ENCODE assay signal across 25 cellular contexts in genomic region chr10:77608281-77608680, GRCh38. TPM values are rescaled to one million over a fixed set of nuclear protein-coding genes. Genes with fewer than 3 reads are reported as not detected.
"Had no signal": no experiment of that assay in that cellular context is flagged by ENCODE, and none has a peak within 500 bp of the region (broad histone marks: within the 10 kb centered on the region; RNA-seq: fewer than 3 reads in every experiment).

No MANE protein-coding gene starts in this region.

- H3K4me1 ChIP-seq: pancreas had no signal

- H3K9me3 Mint-ChIP-seq: effector memory CD8-positive, alpha-beta T cell; immature natural killer cell; naive thymus-derived CD8-positive, alpha-beta T cell; neural crest cell; stimulated activated naive CD8-positive, alpha-beta T cell treated with anti-CD3 and anti-CD28 coated beads, Interleukin-15, amount 100 ng/mL, for 72 hours had no signal

- H3K27ac ChIP-seq: lower lobe of right lung, neutrophil, pancreas, right lobe of liver, suprapubic skin, transverse colon, upper lobe of right lung, vagina had no signal

- DNase-seq: cortex of kidney; effector memory CD8-positive, alpha-beta T cell; hypothalamus; immature natural killer cell; left ventricle myocardium superior; lower lobe of right lung; naive thymus-derived CD8-positive, alpha-beta T cell; right lobe of liver; stimulated activated CD4-positive, alpha-beta T cell treated with anti-CD3 and anti-CD28 coated beads, Interleukin-12 subunit alpha, Interleukin-12 subunit beta, amount 100 ng/mL, for 4 hours; stimulated activated CD4-positive, alpha-beta T cell treated with anti-CD3 and anti-CD28 coated beads, Interleukin-1b, Interleukin-23, amount 100 ng/mL, for 48 hours; stimulated activated CD4-positive, alpha-beta T cell treated with anti-CD3 and anti-CD28 coated beads, Interleukin-4, amount 100 ng/mL, for 1 hour; stimulated activated CD8-positive, alpha-beta memory T cell treated with anti-CD3 and anti-CD28 coated beads, Interleukin-4, amount 100 ng/mL, for 48 hours; stimulated activated naive CD4-positive, alpha-beta T cell; stimulated activated naive CD8-positive, alpha-beta T cell treated with anti-CD3 and anti-CD28 coated beads, Interleukin-15, amount 100 ng/mL, for 72 hours; transverse colon; upper lobe of right lung had no signal

- ATAC-seq: effector memory CD8-positive, alpha-beta T cell; left ventricle myocardium superior; lower lobe of right lung; naive thymus-derived CD8-positive, alpha-beta T cell; pancreas; right lobe of liver; stimulated activated naive CD8-positive, alpha-beta T cell treated with anti-CD3 and anti-CD28 coated beads, Interleukin-15, amount 100 ng/mL, for 72 hours; upper lobe of right lung had no signal

- FAIRE-seq: frontal cortex, keratinocyte, pancreas had no signal

- H3K27ac Mint-ChIP-seq: effector memory CD8-positive, alpha-beta T cell; immature natural killer cell; naive thymus-derived CD8-positive, alpha-beta T cell; progenitor cell of endocrine pancreas; stimulated activated naive CD8-positive, alpha-beta T cell treated with anti-CD3 and anti-CD28 coated beads, Interleukin-15, amount 100 ng/mL, for 72 hours had no signal

- H3K4me3 ChIP-seq: lower lobe of right lung, pancreas, right lobe of liver, smooth muscle cell, suprapubic skin, transverse colon, upper lobe of right lung, vagina had no signal

- H3K36me3 ChIP-seq: lower lobe of right lung, neutrophil, pancreas, right lobe of liver, suprapubic skin, transverse colon, upper lobe of right lung, vagina had no signal

- H3K9me3 ChIP-seq: lower lobe of right lung, neutrophil, pancreas, right lobe of liver, suprapubic skin, transverse colon, upper lobe of right lung, vagina had no signal

- H3K36me3 Mint-ChIP-seq: immature natural killer cell; naive thymus-derived CD8-positive, alpha-beta T cell had no signal

- H3K27me3 ChIP-seq: pancreas, right lobe of liver, transverse colon, upper lobe of right lung, vagina had no signal

- H3K4me3 Mint-ChIP-seq: effector memory CD8-positive, alpha-beta T cell; immature natural killer cell; naive thymus-derived CD8-positive, alpha-beta T cell; neural crest cell; stimulated activated naive CD8-positive, alpha-beta T cell treated with anti-CD3 and anti-CD28 coated beads, Interleukin-15, amount 100 ng/mL, for 72 hours had no signal

RNA-seq across cellular contexts. Expression of gene KCNMA1, which starts 29.3 kb away (rescaled TPM):
- total RNA-seq: naive thymus-derived CD8-positive, alpha-beta T cell had no signal
- polyA plus RNA-seq: immature natural killer cell; naive thymus-derived CD8-positive, alpha-beta T cell had no signal
